ENCODE assay signal across 2 cellular contexts in genomic region chr10:22553452-22553995, GRCh38.
TF ChIP-seq lines count a peak whose summit lies in the region.

No MANE protein-coding gene starts in this region.

TF ChIP-seq in HEK293, 187 proteins besides CTCF, POLR2A, EP300 and RAD21 (continued from another document):
- TF ChIP-seq, protein P1, sequence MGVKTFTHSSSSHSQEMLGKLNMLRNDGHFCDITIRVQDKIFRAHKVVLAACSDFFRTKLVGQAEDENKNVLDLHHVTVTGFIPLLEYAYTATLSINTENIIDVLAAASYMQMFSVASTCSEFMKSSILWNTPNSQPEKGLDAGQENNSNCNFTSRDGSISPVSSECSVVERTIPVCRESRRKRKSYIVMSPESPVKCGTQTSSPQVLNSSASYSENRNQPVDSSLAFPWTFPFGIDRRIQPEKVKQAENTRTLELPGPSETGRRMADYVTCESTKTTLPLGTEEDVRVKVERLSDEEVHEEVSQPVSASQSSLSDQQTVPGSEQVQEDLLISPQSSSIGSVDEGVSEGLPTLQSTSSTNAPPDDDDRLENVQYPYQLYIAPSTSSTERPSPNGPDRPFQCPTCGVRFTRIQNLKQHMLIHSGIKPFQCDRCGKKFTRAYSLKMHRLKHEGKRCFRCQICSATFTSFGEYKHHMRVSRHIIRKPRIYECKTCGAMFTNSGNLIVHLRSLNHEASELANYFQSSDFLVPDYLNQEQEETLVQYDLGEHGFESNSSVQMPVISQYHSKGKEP (tag by site-specific recombination; IDR thresholded peaks at IDR 0.05): no peak
- no peak for TF ChIP-seq ZNF335 (tag by site-specific recombination; conservative IDR thresholded peaks at IDR 0.05)
- no peak for TF ChIP-seq ZNF701 (tag by site-specific recombination; IDR thresholded peaks at IDR 0.05)
- no peak for TF ChIP-seq ZNF777 (tag by site-specific recombination; IDR thresholded peaks at IDR 0.05; ENCODE audit: borderline replicate concordance)
- no peak for TF ChIP-seq ZNF677 (tag by site-specific recombination; IDR thresholded peaks at IDR 0.05)
- TF ChIP-seq YY2 (tag by site-specific recombination; IDR thresholded peaks at IDR 0.05): no peak
- peak; percentile 94 for TF ChIP-seq ZNF362 (tag by site-specific recombination; IDR thresholded peaks at IDR 0.05)
- TF ChIP-seq ZNF473 (tag by site-specific recombination; IDR thresholded peaks at IDR 0.05): no peak
- 0 out of 2 replicates have a peak, but pooled peaks have one; percentile 19 for TF ChIP-seq OVOL3 (tag by site-specific recombination; IDR thresholded peaks at IDR 0.05)
- TF ChIP-seq ZNF837 (tag by site-specific recombination; IDR thresholded peaks at IDR 0.05): no peak
- no peak for TF ChIP-seq GLIS1 (tag by site-specific recombination; IDR thresholded peaks at IDR 0.05)
- TF ChIP-seq ZNF514 (tag by site-specific recombination; IDR thresholded peaks at IDR 0.05): no peak
- TF ChIP-seq ZNF37A (tag by site-specific recombination; IDR thresholded peaks at IDR 0.05): no peak
- TF ChIP-seq KLF7 (tag by site-specific recombination; IDR thresholded peaks at IDR 0.05; ENCODE audit: borderline replicate concordance): no peak
- no peak for TF ChIP-seq HOXD13 (CRISPR knock-in tag; IDR thresholded peaks at IDR 0.05; ENCODE audit: borderline replicate concordance)
- TF ChIP-seq ZNF548 (tag by site-specific recombination; IDR thresholded peaks at IDR 0.05): no peak
- peak; percentile 58; the same call in 1 of the 2 replicates for TF ChIP-seq ZNF513 (tag by site-specific recombination; IDR thresholded peaks at IDR 0.05)

TF ChIP-seq in WTC11, 78 proteins besides CTCF, POLR2A, EP300 and RAD21 (continued from another document):
- no peak for TF ChIP-seq ZNF512 (CRISPR knock-in tag; IDR thresholded peaks at IDR 0.05; ENCODE audit: borderline replicate concordance)
- no peak for TF ChIP-seq ZNF425 (CRISPR knock-in tag; conservative IDR thresholded peaks at IDR 0.05)
- TF ChIP-seq MAX (CRISPR knock-in tag; IDR thresholded peaks at IDR 0.05): no peak
- no peak for TF ChIP-seq FOXP1 (CRISPR knock-in tag; IDR thresholded peaks at IDR 0.05; ENCODE audit: borderline replicate concordance)
- no peak for TF ChIP-seq ZNF219 (CRISPR knock-in tag; IDR thresholded peaks at IDR 0.05; ENCODE audit: borderline replicate concordance)
- TF ChIP-seq, protein P2, sequence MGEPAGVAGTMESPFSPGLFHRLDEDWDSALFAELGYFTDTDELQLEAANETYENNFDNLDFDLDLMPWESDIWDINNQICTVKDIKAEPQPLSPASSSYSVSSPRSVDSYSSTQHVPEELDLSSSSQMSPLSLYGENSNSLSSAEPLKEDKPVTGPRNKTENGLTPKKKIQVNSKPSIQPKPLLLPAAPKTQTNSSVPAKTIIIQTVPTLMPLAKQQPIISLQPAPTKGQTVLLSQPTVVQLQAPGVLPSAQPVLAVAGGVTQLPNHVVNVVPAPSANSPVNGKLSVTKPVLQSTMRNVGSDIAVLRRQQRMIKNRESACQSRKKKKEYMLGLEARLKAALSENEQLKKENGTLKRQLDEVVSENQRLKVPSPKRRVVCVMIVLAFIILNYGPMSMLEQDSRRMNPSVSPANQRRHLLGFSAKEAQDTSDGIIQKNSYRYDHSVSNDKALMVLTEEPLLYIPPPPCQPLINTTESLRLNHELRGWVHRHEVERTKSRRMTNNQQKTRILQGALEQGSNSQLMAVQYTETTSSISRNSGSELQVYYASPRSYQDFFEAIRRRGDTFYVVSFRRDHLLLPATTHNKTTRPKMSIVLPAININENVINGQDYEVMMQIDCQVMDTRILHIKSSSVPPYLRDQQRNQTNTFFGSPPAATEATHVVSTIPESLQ (CRISPR knock-in tag; IDR thresholded peaks at IDR 0.05): no peak
- no peak for TF ChIP-seq SOX15 (CRISPR knock-in tag; IDR thresholded peaks at IDR 0.05)
- TF ChIP-seq EMX1 (CRISPR knock-in tag; IDR thresholded peaks at IDR 0.05): no peak
- no peak for TF ChIP-seq CREM (CRISPR knock-in tag; IDR thresholded peaks at IDR 0.05)
- TF ChIP-seq TCF7 (CRISPR knock-in tag; IDR thresholded peaks at IDR 0.05; ENCODE audit: low read depth): no peak
- TF ChIP-seq NR1H2 (CRISPR knock-in tag; IDR thresholded peaks at IDR 0.05): no peak
- TF ChIP-seq CREB1 (CRISPR knock-in tag; IDR thresholded peaks at IDR 0.05): no peak
- TF ChIP-seq NFE2L1 (CRISPR knock-in tag; IDR thresholded peaks at IDR 0.05): no peak
- TF ChIP-seq ESRRA (CRISPR knock-in tag; IDR thresholded peaks at IDR 0.05; ENCODE audit: borderline replicate concordance): no peak
- TF ChIP-seq JUN (CRISPR knock-in tag; IDR thresholded peaks at IDR 0.05): no peak
- no peak for TF ChIP-seq JAZF1 (CRISPR knock-in tag; IDR thresholded peaks at IDR 0.05)
